Comparison of ENCODE assay signal across 1 cellular context in genomic region chr14:104692261-104692938, GRCh38.
TF ChIP-seq lines count a peak whose summit lies in the region.

No MANE protein-coding gene starts in this region.

TF ChIP-seq in H1, 55 proteins besides CTCF, POLR2A, EP300 and RAD21:
- TF ChIP-seq KDM1A (IDR thresholded peaks at IDR 0.05; ENCODE audit: borderline replicate concordance, low read length) (no peak), MAFK (IDR thresholded peaks at IDR 0.05; ENCODE audit: low read depth, low read length) (no peak), HDAC6 (IDR thresholded peaks at IDR 0.05; ENCODE audit: low read depth, low read length) (no peak), TAF7 (optimal IDR thresholded peaks at IDR 0.05; ENCODE audit: borderline replicate concordance, low read depth, low read length) (no peak), CBX8 (IDR thresholded peaks at IDR 0.05; ENCODE audit: borderline replicate concordance, low read depth, low read length) (no peak), SP4 (IDR thresholded peaks at IDR 0.05; ENCODE audit: low read length) (no peak), JUND (IDR thresholded peaks at IDR 0.05; ENCODE audit: low read length) (no peak), BCL11A (IDR thresholded peaks at IDR 0.05; ENCODE audit: low read depth in 2 of 2, low read length in 2 of 2) (no peak), JUN (IDR thresholded peaks at IDR 0.05; ENCODE audit: low read depth, low read length) (no peak), SIRT6 (IDR thresholded peaks at IDR 0.05; ENCODE audit: low read length) (no peak), NRF1 (IDR thresholded peaks at IDR 0.05; ENCODE audit: low read depth, low read length) (no peak), RBBP5 (IDR thresholded peaks at IDR 0.05; ENCODE audit: borderline replicate concordance, low read depth, low read length) (no peak), GTF2F1 (IDR thresholded peaks at IDR 0.05; ENCODE audit: borderline replicate concordance, low read depth, low read length) (no peak), RFX5 (IDR thresholded peaks at IDR 0.05; ENCODE audit: borderline replicate concordance, low read depth, low read length) (no peak), ASH2L (IDR thresholded peaks at IDR 0.05; ENCODE audit: low read length) (no peak)
